ENCODE assay signal across 2 cellular contexts in the genomic region with DNA sequence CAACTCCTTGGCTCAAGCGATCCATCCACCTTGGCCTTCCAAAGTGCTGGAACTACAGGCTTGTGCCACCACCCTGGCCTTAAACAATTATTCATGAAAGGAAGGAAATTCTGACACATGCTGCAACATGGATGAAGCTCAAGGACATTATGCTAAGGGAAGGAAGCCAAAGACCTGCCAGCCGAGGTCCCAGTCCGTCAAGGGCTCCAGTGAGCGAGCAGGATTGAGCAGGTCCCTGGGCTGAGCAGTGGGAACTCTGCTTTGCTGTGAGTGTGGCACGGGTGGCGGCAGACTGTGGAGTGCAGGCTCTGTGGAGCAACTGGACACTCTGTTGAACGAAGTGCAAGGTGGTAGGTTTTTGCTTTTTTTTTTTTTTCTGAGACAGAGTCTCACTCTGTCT. TPM values are rescaled to one million over a fixed set of nuclear protein-coding genes. Genes with fewer than 3 reads are reported as not detected.
"Had no signal": no experiment of that assay in that cellular context is flagged by ENCODE, and none has a peak within 500 bp of the region (broad histone marks: within the 10 kb centered on the region; RNA-seq: fewer than 3 reads in every experiment).

No MANE protein-coding gene starts in this region.

RNA-seq across cellular contexts. Expression of gene RIMBP3C, which starts 11.4 kb away (rescaled TPM):
- total RNA-seq: HT-29 had no signal
- polyA plus RNA-seq: HepG2 had no signal
